8 cellular contexts compared by ENCODE assay signal in the genomic region with DNA sequence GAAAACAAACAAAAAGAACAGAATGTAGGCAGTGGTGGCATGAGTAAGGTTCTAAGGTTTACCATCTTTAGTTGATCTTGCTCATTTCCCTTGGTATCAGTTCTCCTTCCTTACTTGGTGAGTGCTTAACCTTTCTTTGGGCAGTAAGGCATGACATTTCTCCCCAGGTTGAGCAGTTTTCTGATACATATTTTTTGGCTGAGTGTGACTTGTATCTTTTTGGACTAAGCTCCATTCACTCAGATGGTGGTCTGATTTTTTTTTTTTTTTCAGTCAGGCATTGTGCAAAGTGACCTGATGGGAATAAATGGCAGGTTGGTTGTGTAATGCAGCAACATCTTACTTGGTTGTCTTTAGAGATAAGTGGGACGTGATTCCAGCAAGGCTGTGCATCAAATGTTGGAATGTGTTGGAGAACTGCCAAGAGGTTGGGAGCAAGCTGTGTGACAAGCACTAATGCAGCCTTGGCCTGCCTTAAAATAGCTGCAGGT. TPM values are rescaled to one million over a fixed set of nuclear protein-coding genes. Genes with fewer than 3 reads are reported as not detected.
DNase-seq lines count a peak whose midpoint lies in the region; ATAC-seq and TF ChIP-seq lines count a peak whose summit lies in the region.

No MANE protein-coding gene starts in this region.

- CTCF ChIA-PET in PC-9 (lab: Charles Lee) = interaction anchor here (0.6 to 0.8 kb wide), 6 partner anchors 51 to 494 kb away, joined by 3 to 12 read pairs (median 6); no protein-coding TSS in a partner anchor

- H4K20me1 ChIP-seq in PC-9 (ENCODE audit: insufficient read depth) = no peaks in the 10 kb centered on the region

- no peaks in the 10 kb centered on the region for H3K9me3 Mint-ChIP-seq in immature natural killer cell

- no peak overlapping the region for H3K4me3 ChIP-seq in PC-9
- H3K4me3 ChIP-seq in left ventricle myocardium inferior = peak overlapping the region; percentile 66

- no peak overlapping the region for H3K27ac ChIP-seq in PC-9
- H3K27ac ChIP-seq in left ventricle myocardium inferior (replicated peaks) = peak overlapping the region; percentile 86

- H3K36me3 ChIP-seq in PC-9 (ENCODE audit: low read depth) = no peaks in the 10 kb centered on the region
- peaks cover 5% of the 10 kb centered on the region for H3K36me3 ChIP-seq in left ventricle myocardium inferior

- H3K27ac Mint-ChIP-seq in immature natural killer cell = no peak overlapping the region

- peaks cover 0 to 5% (median 0%) of the 10 kb centered on the region in 3 donors for H3K27me3 Mint-ChIP-seq in immature natural killer cell (ENCODE audit: low read depth in 3 of 3)

- H3K4me1 Mint-ChIP-seq in immature natural killer cell = no peaks in the 10 kb centered on the region

- ATAC-seq in GM18861 (IDR thresholded peaks at IDR 0.05; ENCODE audit: unreplicated experiment) (peak; percentile 82), HG02973 (IDR thresholded peaks at IDR 0.05; ENCODE audit: unreplicated experiment) (peak; percentile 88)

- no peaks in the 10 kb centered on the region for H3K36me3 Mint-ChIP-seq in immature natural killer cell

- POLR2A ChIA-PET in PC-9 (lab: Charles Lee; ENCODE audit: unreplicated experiment) = interaction anchor here (0.7 kb wide), 1 partner anchor 579 kb away, joined by 17 read pairs; a partner anchor contains a TSS

- intact Hi-C loops in PC-9 (cut with micrococcal nuclease; ENCODE audit: unreplicated experiment) = loop anchor here (1.0 kb wide), 1 partner anchor 12 kb away; no protein-coding TSS in a partner anchor
- intact Hi-C loops in left ventricle myocardium inferior (cut with micrococcal nuclease) = no loop called here

- H3F3A ChIP-seq in PC-9 (ENCODE audit: insufficient read depth, low read depth) = no peaks in the 10 kb centered on the region

- TF ChIP-seq CTCF in PC-9 (conservative IDR thresholded peaks at IDR 0.05) (no peak), left ventricle myocardium inferior (IDR thresholded peaks at IDR 0.05; ENCODE audit: borderline replicate concordance) (no peak)

- BruUV-seq in PC-9 (replicated peaks; lab: Mats Ljungman, UMichigan) = no TSS peak

- H3K4me3 Mint-ChIP-seq in immature natural killer cell = no peak overlapping the region

- no peak overlapping the region for H3K4me2 ChIP-seq in PC-9

- H3K27me3 ChIP-seq in PC-9 (ENCODE audit: insufficient read depth, low read depth) = no peaks in the 10 kb centered on the region
- no peaks in the 10 kb centered on the region for H3K27me3 ChIP-seq in left ventricle myocardium inferior (ENCODE audit: low read depth)

- H3K9me3 ChIP-seq in PC-9 (ENCODE audit: insufficient read depth, low read depth) (no peaks in the 10 kb centered on the region), left ventricle myocardium inferior (replicated peaks) (no peaks in the 10 kb centered on the region)

- no peaks in the 10 kb centered on the region; the same call in 1 of the 2 replicates for H3K9me2 ChIP-seq in PC-9 (ENCODE audit: insufficient read depth)

- no peak overlapping the region for H2AFZ ChIP-seq in PC-9

- no peaks in the 10 kb centered on the region for H3K79me2 ChIP-seq in PC-9 (ENCODE audit: low read depth)

- no peaks in the 10 kb centered on the region for H3K4me1 ChIP-seq in PC-9 (replicated peaks; ENCODE audit: insufficient read depth)
- H3K4me1 ChIP-seq in left ventricle myocardium inferior = peaks cover 97% of the 10 kb centered on the region

- DNase-seq in PC-9 = peak; percentile 42 to 57
- peak; percentile 34 for DNase-seq in left ventricle myocardium inferior
- no peak for DNase-seq in NCI-H1436 (lab: John Stamatoyannopoulos, UW)
- no peak for DNase-seq in midbrain (lab: John Stamatoyannopoulos, UW)
- DNase-seq in immature natural killer cell = no peak
- no peak for DNase-seq in islet precursor cell

RNA-seq across cellular contexts. Expression of a gene that starts 15.1 kb away (rescaled TPM):
- total RNA-seq in PC-9 (2021) (234 and 262 TPM in 2 replicates), left ventricle myocardium inferior (484 TPM)
- polyA plus RNA-seq in immature natural killer cell = 10 to 100 TPM in 1 of 3 donors, 1 to 10 TPM in 1, under 1 TPM in 1; 0.41 to 57.5 (median 7.7) TPM

Comparison
In these comparisons a context has a peak if more than half of its experiments do, and no peak if none do; other contexts are left out.
1. DNase-seq: peak in PC-9 (2 of 2) and left ventricle myocardium inferior (single experiment); none in NCI-H1436 (single experiment), midbrain (single experiment), immature natural killer cell (0 of 3) and islet precursor cell (single experiment).